ENCODE assay signal across 8 cellular contexts in the genomic region with DNA sequence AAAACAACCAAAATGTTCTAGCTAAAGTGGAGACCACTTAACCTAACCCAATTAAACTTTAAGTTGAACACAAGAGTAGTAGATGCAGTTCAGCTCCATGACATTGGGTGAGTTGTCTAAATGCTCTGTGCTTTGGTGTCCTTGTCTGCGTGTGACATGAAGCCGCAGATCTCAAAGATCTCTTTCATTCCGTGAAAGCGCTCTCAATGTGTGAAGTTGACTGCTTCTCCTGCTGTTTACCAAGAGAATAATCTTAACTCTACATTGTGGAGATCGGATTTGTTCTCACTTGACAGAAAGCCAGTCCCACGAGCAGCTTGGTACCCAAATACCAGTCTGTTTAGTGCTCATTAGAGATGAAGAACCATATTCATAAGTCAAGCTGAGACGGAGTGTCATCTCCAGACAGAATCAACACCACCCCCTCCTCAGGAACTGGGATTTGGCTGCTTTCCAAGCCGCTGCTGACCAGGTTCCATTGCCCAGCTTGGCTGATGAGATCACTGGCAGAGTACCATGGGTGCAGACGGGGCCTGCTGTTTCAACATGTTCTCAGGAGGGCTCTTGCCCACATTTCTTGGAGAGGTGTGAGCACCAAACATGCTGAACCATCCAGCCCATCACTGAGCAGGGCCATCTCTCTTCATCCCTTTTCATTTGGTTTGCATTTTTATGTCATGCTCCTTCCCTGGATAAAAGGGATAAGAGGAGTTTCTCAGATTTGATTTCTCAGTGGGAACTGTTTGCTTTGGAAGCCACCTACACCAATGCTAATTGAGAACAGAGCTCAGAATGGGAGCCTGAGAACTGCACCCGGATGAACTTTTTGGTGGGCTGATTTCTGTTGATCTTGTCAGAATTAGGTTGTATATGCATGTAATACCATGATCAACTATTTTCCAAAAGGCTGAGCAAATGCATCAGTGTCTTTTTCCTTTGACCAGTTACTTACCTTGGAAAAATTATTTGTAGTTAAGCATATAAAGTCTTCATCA.
DNase-seq lines count a peak whose midpoint lies in the region; ATAC-seq, FAIRE-seq and TF ChIP-seq lines count a peak whose summit lies in the region.

No MANE protein-coding gene starts in this region.

- no peaks in the 10 kb centered on the region for H3K9me2 ChIP-seq in MM.1S (replicated peaks; ENCODE audit: insufficient read depth, low read length)

- H3K4me3 ChIP-seq in HepG2 (replicated peaks in 1 of 3; ENCODE audit: insufficient read depth in 1 of 3, low read depth in 2 of 3, low read length in 3 of 3): peak overlapping the region; percentile 2 to 85 (median 77); a peak in 4 of 6 replicates
- peak overlapping the region in 3 of 4 donors; percentile 33 to 49 (median 41) for H3K4me3 ChIP-seq in upper lobe of left lung
- H3K4me3 ChIP-seq in MM.1S (ENCODE audit: low read length): no peak overlapping the region

- H3K27me3 ChIP-seq in HepG2 (ENCODE audit: control insufficient read depth in 1 of 2, insufficient read depth in 2 of 2, low read length in 2 of 2) (no peaks in the 10 kb centered on the region; a peak in 1 of 5 replicates), upper lobe of left lung (no peaks in the 10 kb centered on the region), MM.1S (replicated peaks; ENCODE audit: insufficient read depth, low read length) (peaks cover 29% of the 10 kb centered on the region)

- in situ Hi-C loops in HepG2 (cut with HindIII; ENCODE audit: extremely low pct_ligation_motif_present, low pct_unique_long_range_greater_than_20kb): no loop called here

- H3K4me2 ChIP-seq in HepG2 (ENCODE audit: low read depth, low read length): peak overlapping the region; percentile 95
- no peak overlapping the region; the same call in 1 of the 2 replicates for H3K4me2 ChIP-seq in MM.1S (ENCODE audit: low read depth, low read length)

- H3K27me3 Mint-ChIP-seq in MCF 10A (ENCODE audit: insufficient read depth, unreplicated experiment): no peaks in the 10 kb centered on the region

- H3K36me3 Mint-ChIP-seq in MCF 10A (ENCODE audit: insufficient read depth, unreplicated experiment): no peaks in the 10 kb centered on the region

- H3K36me3 ChIP-seq in HepG2 (replicated peaks in 1 of 2; ENCODE audit: control insufficient read depth in 1 of 2, insufficient read depth in 2 of 2, low read length in 2 of 2) (no peaks in the 10 kb centered on the region), upper lobe of left lung (no peaks in the 10 kb centered on the region), MM.1S (replicated peaks; ENCODE audit: insufficient read depth, low read length) (no peaks in the 10 kb centered on the region)

- TF ChIP-seq POLR2A in HepG2 (IDR thresholded peaks at IDR 0.05; ENCODE audit: insufficient read depth in 1 of 2, low read depth in 2 of 2, low read length in 2 of 2) (no peak), upper lobe of left lung (IDR thresholded peaks at IDR 0.05) (no peak)

- H3K4me1 ChIP-seq in HepG2 (ENCODE audit: insufficient read depth, low read length): peaks cover 63% of the 10 kb centered on the region
- peaks cover 19 to 47% (median 20%) of the 10 kb centered on the region in 4 donors for H3K4me1 ChIP-seq in upper lobe of left lung
- H3K4me1 ChIP-seq in MM.1S (ENCODE audit: low read length): peaks cover 5% of the 10 kb centered on the region; the same call in 1 of the 2 replicates

- peak; percentile 51 for FAIRE-seq in HepG2 (lab: Jason Lieb, UNC)

- H3F3A ChIP-seq in MM.1S (ENCODE audit: insufficient read depth, low read length): no peaks in the 10 kb centered on the region

- BruUV-seq in MCF 10A (replicated peaks; lab: Mats Ljungman, UMichigan): no TSS peak
- BruUV-seq in HepG2 (replicated peaks; lab: Mats Ljungman, UMichigan): no TSS peak

- no peak for TF ChIP-seq RAD21 in HepG2 (CRISPR knock-in tag; IDR thresholded peaks at IDR 0.05)

- POLR2A ChIA-PET in MCF 10A (lab: Yijun Ruan, JAX): interaction anchor here (0.6 to 1.8 kb wide), 23 partner anchors 10 to 358 kb away, joined by 3 to 12 read pairs (median 5); partner anchors contain the start of genes BPGM, CALD1 and CYREN
- POLR2A ChIA-PET in HepG2 (lab: Yijun Ruan, JAX): interaction anchor here (0.6 to 1.8 kb wide), 7 partner anchors 10 to 258 kb away, joined by 3 to 29 read pairs (median 4); partner anchors contain the start of gene TMEM140

- no peak for TF ChIP-seq CTCF in MCF 10A (IDR thresholded peaks at IDR 0.05; ENCODE audit: unreplicated experiment)
- no peak for TF ChIP-seq CTCF in HepG2 (CRISPR knock-in tag; IDR thresholded peaks at IDR 0.05)
- TF ChIP-seq CTCF in upper lobe of left lung (IDR thresholded peaks at IDR 0.05): no peak
- no peak for TF ChIP-seq CTCF in MM.1S (IDR thresholded peaks at IDR 0.05; ENCODE audit: low read length)

- H3K9me3 ChIP-seq in HepG2 (ENCODE audit: low read length) (peaks cover 3% of the 10 kb centered on the region; the same call in 1 of the 2 replicates), upper lobe of left lung (peaks cover 0 to under 1% (median 0%) of the 10 kb centered on the region in 4 donors), MM.1S (replicated peaks; ENCODE audit: insufficient read depth, low read length) (no peaks in the 10 kb centered on the region)

- H3K4me3 Mint-ChIP-seq in MCF 10A (ENCODE audit: unreplicated experiment): peak overlapping the region; percentile 73

- peak overlapping the region; percentile 9 for H2AFZ ChIP-seq in HepG2 (ENCODE audit: low read length)
- H2AFZ ChIP-seq in MM.1S (ENCODE audit: low read length): no peak overlapping the region

- TF ChIP-seq EP300 in HepG2 (IDR thresholded peaks at IDR 0.05; ENCODE audit: low read depth in 2 of 2, low read length in 2 of 2) (no peak), HepG2 (CRISPR knock-in tag; IDR thresholded peaks at IDR 0.05; ENCODE audit: borderline replicate concordance) (no peak), upper lobe of left lung (IDR thresholded peaks at IDR 0.05) (no peak)

- no peak overlapping the region; the same call in 1 of the 2 replicates for H3K9ac ChIP-seq in HepG2 (ENCODE audit: insufficient read depth, low read depth, low read length)
- no peak overlapping the region for H3K9ac ChIP-seq in MM.1S (ENCODE audit: low read length)

- ATAC-seq in HepG2: no peak
- no peak for ATAC-seq in upper lobe of left lung (ENCODE audit: low FRiP score in 2 of 2)
- no peak for ATAC-seq in HG03175 (IDR thresholded peaks at IDR 0.05; ENCODE audit: unreplicated experiment)

- peaks cover 39% of the 10 kb centered on the region for H3K79me2 ChIP-seq in HepG2 (ENCODE audit: insufficient read depth, low read length)
- no peaks in the 10 kb centered on the region for H3K79me2 ChIP-seq in MM.1S (ENCODE audit: low read length)

- H4K20me1 ChIP-seq in HepG2 (ENCODE audit: insufficient read depth, low read length) (peaks cover 5% of the 10 kb centered on the region; the same call in 1 of the 2 replicates), MM.1S (ENCODE audit: insufficient read depth, low read length) (no peaks in the 10 kb centered on the region)

- peak overlapping the region; percentile 84 for H3K27ac ChIP-seq in HepG2 (ENCODE audit: extremely low read length, insufficient read depth, low read length)
- peak overlapping the region in 1 of 4 donors; percentile 74 for H3K27ac ChIP-seq in upper lobe of left lung
- no peak overlapping the region for H3K27ac ChIP-seq in MM.1S (ENCODE audit: low read length)

- H3K4me1 Mint-ChIP-seq in MCF 10A (ENCODE audit: insufficient read depth, unreplicated experiment): peaks cover 66% of the 10 kb centered on the region

- intact Hi-C loops in MCF 10A (cut with micrococcal nuclease): loop anchor here (5.0 kb wide), 1 partner anchor 108 kb away; no protein-coding TSS in a partner anchor
- intact Hi-C loops in HepG2 (cut with micrococcal nuclease; ENCODE audit: unreplicated experiment): loop anchor here (5.0 kb wide), 3 partner anchors 52 to 282 kb away; partner anchors contain the start of genes BPGM and CYREN

- WGBS in HepG2 (ENCODE audit: low lambda C conversion rate): 52% methylated on average over 7 of the region's 10 CpGs
- 65 to 68% methylated on average over 10 of the region's 10 CpGs for WGBS in upper lobe of left lung, 2 donors

- DNase-seq in NCI-H187 (lab: John Stamatoyannopoulos, UW): peak; percentile 18 to 21
- no peak for DNase-seq in NCI-H187 treated with DMSO at 0.1 percent for 48 hours (lab: John Stamatoyannopoulos, UW)
- peak; percentile 87 for DNase-seq in MCF 10A (ENCODE audit: unreplicated experiment)
- peak; percentile 32 for DNase-seq in HepG2 (ENCODE audit: low spot score)
- no peak for DNase-seq in upper lobe of left lung
- DNase-seq in MV-4-11 (lab: John Stamatoyannopoulos, UW): no peak
- DNase-seq in MM.1S: no peak

- peaks cover 2% of the 10 kb centered on the region for H3K9me3 Mint-ChIP-seq in MCF 10A (ENCODE audit: unreplicated experiment)

- H3K27ac Mint-ChIP-seq in MCF 10A (ENCODE audit: low read depth, unreplicated experiment): peak overlapping the region; percentile 75

- CTCF ChIA-PET in MCF 10A (lab: Yijun Ruan, JAX): interaction anchor here (0.6 to 1.3 kb wide), 5 partner anchors 12 to 458 kb away, joined by 3 to 4 read pairs (median 3); partner anchors contain the start of gene AGBL3
- CTCF ChIA-PET in HepG2 (lab: Yijun Ruan, JAX; ENCODE audit: low intra/inter-chr PET ratio, low total read pairs): no interaction called here

TF ChIP-seq in HepG2, 621 proteins besides CTCF, POLR2A, EP300 and RAD21 (continues in another document):
- TF ChIP-seq MXD4 (CRISPR knock-in tag; IDR thresholded peaks at IDR 0.05): no peak

Comparison
In these comparisons a context has a peak if more than half of its experiments do, and no peak if none do; other contexts are left out.
1. DNase-seq: peak in NCI-H187 (2 of 2), MCF 10A (single experiment) and HepG2 (single experiment); none in NCI-H187 treated with DMSO at 0.1 percent for 48 hours (single experiment), upper lobe of left lung (0 of 2), MV-4-11 (single experiment) and MM.1S (single experiment).